1 cellular context compared by ENCODE assay signal in the genomic region with DNA sequence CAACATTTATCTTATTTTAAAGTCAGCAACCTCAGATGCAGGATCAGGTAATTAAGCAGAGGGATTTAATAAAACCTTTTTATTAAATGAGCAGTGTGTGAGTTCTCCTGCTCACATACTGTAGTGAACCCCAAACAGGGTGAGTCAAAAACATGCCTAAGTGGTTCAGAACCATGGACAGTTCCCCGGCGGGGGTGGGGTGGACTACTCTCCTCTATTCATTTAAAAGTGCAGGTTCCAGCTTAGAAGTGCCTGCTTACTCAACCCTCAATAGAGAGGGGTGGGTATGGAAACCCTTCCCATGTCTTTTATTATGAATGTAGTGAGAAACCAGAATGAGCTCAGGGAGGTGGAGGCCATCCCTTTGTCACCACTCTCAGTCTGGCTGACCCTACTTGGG.
TF ChIP-seq lines count a peak whose summit lies in the region.

No MANE protein-coding gene starts in this region.

TF ChIP-seq in K562, 482 proteins besides CTCF, POLR2A, EP300 and RAD21 (continued from another document):
- TF ChIP-seq ZNF23 (CRISPR knock-in tag; IDR thresholded peaks at IDR 0.05) = no peak
TF ChIP-seq in K562: peak in this region for 17.
